Comparison of ENCODE assay signal across 12 cellular contexts in genomic region chr10:117537904-117538524, GRCh38. TPM values are rescaled to one million over a fixed set of nuclear protein-coding genes. Genes with fewer than 3 reads are reported as not detected.
DNase-seq lines count a peak whose midpoint lies in the region; ATAC-seq, FAIRE-seq and TF ChIP-seq lines count a peak whose summit lies in the region.
"Had no signal": no experiment of that assay in that cellular context is flagged by ENCODE, and none has a peak within 500 bp of the region (broad histone marks: within the 10 kb centered on the region; RNA-seq: fewer than 3 reads in every experiment).

No MANE protein-coding gene starts in this region.

- H4K20me1 ChIP-seq in MM.1S (ENCODE audit: insufficient read depth, low read length): no peaks in the 10 kb centered on the region
- H4K20me1 ChIP-seq in OCI-LY7 (ENCODE audit: insufficient read depth, low read length): no peaks in the 10 kb centered on the region

- H3K27me3 ChIP-seq in MM.1S (replicated peaks; ENCODE audit: insufficient read depth, low read length): peaks cover 22% of the 10 kb centered on the region

- intact Hi-C loops in Right ventricle myocardium superior (cut with DNase I): no loop called here
- intact Hi-C loops in Right ventricle myocardium inferior (cut with DNase I): loop anchor here (2.0 to 10.0 kb wide), 2 partner anchors 567 to 705 kb away; no protein-coding TSS in a partner anchor
- intact Hi-C loops in kidney (cut with DNase I): no loop called here
- intact Hi-C loops in OCI-LY7 (cut with micrococcal nuclease; ENCODE audit: unreplicated experiment): no loop called here

- H3K9me3 ChIP-seq in MM.1S (replicated peaks; ENCODE audit: insufficient read depth, low read length): no peaks in the 10 kb centered on the region
- H3K9me3 ChIP-seq in kidney (ENCODE audit: control insufficient read depth in 1 of 2, low read length in 2 of 2): no peaks in the 10 kb centered on the region
- H3K9me3 ChIP-seq in OCI-LY7 (ENCODE audit: low read length): no peaks in the 10 kb centered on the region
- H3K9me3 ChIP-seq: heart right ventricle had no signal

- CTCF ChIA-PET in OCI-LY7 (lab: Charles Lee; ENCODE audit: unreplicated experiment): no interaction called here

- no peaks in the 10 kb centered on the region for H3K36me3 ChIP-seq in MM.1S (replicated peaks; ENCODE audit: insufficient read depth, low read length)
- H3K36me3 ChIP-seq in kidney (ENCODE audit: control insufficient read depth in 1 of 2, insufficient read depth in 2 of 2, low read length in 2 of 2): no peaks in the 10 kb centered on the region
- H3K36me3 ChIP-seq in OCI-LY7 (ENCODE audit: insufficient read depth, low read length): no peaks in the 10 kb centered on the region
- H3K36me3 ChIP-seq: brain microvascular endothelial cell, heart right ventricle had no signal

- H3K79me2 ChIP-seq in MM.1S (ENCODE audit: low read length): no peaks in the 10 kb centered on the region
- H3K79me2 ChIP-seq in OCI-LY7 (ENCODE audit: insufficient read depth, low read depth, low read length): no peaks in the 10 kb centered on the region
- H3K79me2 ChIP-seq: parathyroid adenoma had no signal

- BruUV-seq in OCI-LY7 (replicated peaks; lab: Mats Ljungman, UMichigan): no TSS peak

- no peak for FAIRE-seq in kidney (lab: Jason Lieb, UNC)

- no peak overlapping the region for H3K9ac ChIP-seq in MM.1S (ENCODE audit: low read length)
- peak overlapping the region; percentile 19 to 73 for H3K9ac ChIP-seq in kidney (ENCODE audit: low read length in 2 of 2)
- H3K9ac ChIP-seq: parathyroid adenoma had no signal

- H2AFZ ChIP-seq in MM.1S (ENCODE audit: low read length) (peak overlapping the region; percentile 61), OCI-LY7 (ENCODE audit: low read length) (no peak overlapping the region)
- H2AFZ ChIP-seq: parathyroid adenoma had no signal

- H3K4me3 ChIP-seq in MM.1S (ENCODE audit: low read length): peak overlapping the region; percentile 17; the same call in 1 of the 2 replicates
- H3K4me3 ChIP-seq in kidney (ENCODE audit: low read length in 2 of 2): peak overlapping the region; percentile 39 to 57
- H3K4me3 ChIP-seq in OCI-LY7 (ENCODE audit: low read depth, low read length, poor library complexity, severe bottlenecking): no peak overlapping the region

- POLR2A ChIA-PET in OCI-LY7 (lab: Charles Lee): no interaction called here

- H3K9me2 ChIP-seq in MM.1S (replicated peaks; ENCODE audit: insufficient read depth, low read length) (no peaks in the 10 kb centered on the region), OCI-LY7 (ENCODE audit: insufficient read depth, low read length) (no peaks in the 10 kb centered on the region)

- TF ChIP-seq CTCF in MM.1S (IDR thresholded peaks at IDR 0.05; ENCODE audit: low read length) (no peak), kidney (IDR thresholded peaks at IDR 0.05; ENCODE audit: borderline replicate concordance, extremely low read depth, insufficient read depth) (no peak), OCI-LY7 (conservative IDR thresholded peaks at IDR 0.05; ENCODE audit: low read length) (no peak)

- H3K27ac ChIP-seq in MM.1S (ENCODE audit: low read length) (no peak overlapping the region), kidney (ENCODE audit: low read depth in 2 of 2, low read length in 2 of 2) (peak overlapping the region; percentile 92 to 93), OCI-LY7 (ENCODE audit: low read depth, low read length, poor library complexity, severe bottlenecking) (no peak overlapping the region)
- H3K27ac ChIP-seq: brain microvascular endothelial cell, heart right ventricle, parathyroid adenoma had no signal

- no peaks in the 10 kb centered on the region for H3F3A ChIP-seq in MM.1S (ENCODE audit: insufficient read depth, low read length)

- H3K4me1 ChIP-seq in MM.1S (ENCODE audit: low read length) (no peaks in the 10 kb centered on the region), kidney (ENCODE audit: control insufficient read depth in 1 of 2, insufficient read depth in 1 of 2, low read depth in 1 of 2, low read length in 2 of 2) (peaks cover 25 to 32% of the 10 kb centered on the region in 2 donors), OCI-LY7 (ENCODE audit: insufficient read depth, low read length, poor library complexity, severe bottlenecking) (no peaks in the 10 kb centered on the region)
- H3K4me1 ChIP-seq: parathyroid adenoma had no signal

- DNase-seq in Right ventricle myocardium superior: no peak
- DNase-seq in Right ventricle myocardium inferior (ENCODE audit: missing footprints): no peak
- DNase-seq in MM.1S: no peak
- DNase-seq in kidney: peak; percentile 73
- no peak for DNase-seq in NK-92 treated with Interleukin-12 subunit alpha and Interleukin-12 subunit beta, amount 100 ng/mL, for 24 hours (lab: John Stamatoyannopoulos, UW)
- no peak for DNase-seq in OCI-LY7 (ENCODE audit: low spot score)
- no peak for DNase-seq in HCEC 1CT
- DNase-seq: AML-193, brain microvascular endothelial cell had no signal

- ATAC-seq in Right ventricle myocardium superior (ENCODE audit: poor library complexity) (peak; percentile 36), Right ventricle myocardium inferior (no peak), HG03457 (IDR thresholded peaks at IDR 0.05; ENCODE audit: unreplicated experiment) (no peak)

- H3K4me2 ChIP-seq in MM.1S (ENCODE audit: low read depth, low read length) (peak overlapping the region; percentile 76), OCI-LY7 (ENCODE audit: low read length) (no peak overlapping the region)

RNA-seq across cellular contexts. Expression of gene EMX2, which starts 4.5 kb away (rescaled TPM):
- total RNA-seq in Right ventricle myocardium superior (not detected), Right ventricle myocardium inferior (not detected), kidney (82.8 TPM), OCI-LY7 (2022) (not detected in 2 replicates)
- 44.9 TPM for polyA plus RNA-seq in kidney (ENCODE audit: insufficient read depth, low read depth, low replicate concordance)
- total RNA-seq in OCI-LY7 (2014; rRNA removed; shearing (Covaris generic)): not detected in 2 replicates

Comparison
In these comparisons a context has a peak if more than half of its experiments do, and no peak if none do; other contexts are left out.
1. H3K27ac ChIP-seq: peak in kidney (2 of 2); none in MM.1S (single experiment) and OCI-LY7 (single experiment).
2. RNA of gene EMX2, which starts 4.5 kb away (total RNA-seq): 82.8 TPM in kidney (single experiment); not detected in Right ventricle myocardium inferior (single experiment), not detected in Right ventricle myocardium superior (single experiment) and not detected in OCI-LY7; every median in the first group is over 10 times any median in the second.